ENCODE assay signal across 7 cellular contexts in genomic region chr3:52232279-52233107, GRCh38. TPM values are rescaled to one million over a fixed set of nuclear protein-coding genes. Genes with fewer than 3 reads are reported as not detected.
DNase-seq lines count a peak whose midpoint lies in the region; ATAC-seq and TF ChIP-seq lines count a peak whose summit lies in the region.
"Had no signal": no experiment of that assay in that cellular context is flagged by ENCODE, and none has a peak within 500 bp of the region (broad histone marks: within the 10 kb centered on the region; RNA-seq: fewer than 3 reads in every experiment).

No MANE protein-coding gene starts in this region.

- peaks cover 77% of the 10 kb centered on the region for H3K4me1 Mint-ChIP-seq in dendritic cell treated with granulocyte-macrophage colony-stimulating factor and Interleukin-4, amounts not matched to agents 40 ng/mL and 50 ng/mL, for 4 days (ENCODE audit: low read depth)
- no peaks in the 10 kb centered on the region for H3K4me1 Mint-ChIP-seq in type B pancreatic cell (ENCODE audit: unreplicated experiment)

- H3K4me3 Mint-ChIP-seq in dendritic cell treated with granulocyte-macrophage colony-stimulating factor and Interleukin-4, amounts not matched to agents 40 ng/mL and 50 ng/mL, for 4 days = no peak overlapping the region
- no peak overlapping the region for H3K4me3 Mint-ChIP-seq in type B pancreatic cell

- no peaks in the 10 kb centered on the region for H3K9me3 Mint-ChIP-seq in dendritic cell treated with granulocyte-macrophage colony-stimulating factor and Interleukin-4, amounts not matched to agents 40 ng/mL and 50 ng/mL, for 4 days
- H3K9me3 Mint-ChIP-seq in type B pancreatic cell = no peaks in the 10 kb centered on the region

- ATAC-seq in GM21381 (IDR thresholded peaks at IDR 0.05; ENCODE audit: unreplicated experiment) = no peak

- DNase-seq in stimulated activated CD4-positive, alpha-beta T cell treated with anti-CD3 and anti-CD28 coated beads, Interleukin-15, amount 100 ng/mL, for 24 hours = peak; percentile 52
- DNase-seq in stimulated activated CD4-positive, alpha-beta T cell treated with anti-CD3 and anti-CD28 coated beads, Interleukin-12 subunit alpha, Interleukin-12 subunit beta, amount 100 ng/mL, for 4 hours = no peak
- DNase-seq in type B pancreatic cell (ENCODE audit: extremely low spot score, unreplicated experiment) = no peak
- DNase-seq in activated CD4-positive, CD25-positive, alpha-beta regulatory T cell (lab: John Stamatoyannopoulos, UW) = no peak

- intact Hi-C loops in dendritic cell treated with granulocyte-macrophage colony-stimulating factor and Interleukin-4, amounts not matched to agents 40 ng/mL and 50 ng/mL, for 4 days (cut with micrococcal nuclease) = no loop called here

- H3K27ac Mint-ChIP-seq in dendritic cell treated with granulocyte-macrophage colony-stimulating factor and Interleukin-4, amounts not matched to agents 40 ng/mL and 50 ng/mL, for 4 days = peak overlapping the region; percentile 3
- no peak overlapping the region for H3K27ac Mint-ChIP-seq in type B pancreatic cell

- peaks cover 97% of the 10 kb centered on the region for H3K36me3 Mint-ChIP-seq in dendritic cell treated with granulocyte-macrophage colony-stimulating factor and Interleukin-4, amounts not matched to agents 40 ng/mL and 50 ng/mL, for 4 days (ENCODE audit: low read depth)
- H3K36me3 Mint-ChIP-seq in type B pancreatic cell = no peaks in the 10 kb centered on the region

- H3K27me3 Mint-ChIP-seq in dendritic cell treated with granulocyte-macrophage colony-stimulating factor and Interleukin-4, amounts not matched to agents 40 ng/mL and 50 ng/mL, for 4 days = no peaks in the 10 kb centered on the region
- H3K27me3 Mint-ChIP-seq in type B pancreatic cell = no peaks in the 10 kb centered on the region

- TF ChIP-seq CTCF in type B pancreatic cell (conservative IDR thresholded peaks at IDR 0.05) = peak; percentile 53

RNA-seq across cellular contexts. Expression of gene TWF2, which starts 6.5 kb away (rescaled TPM):
- 33.7 and 39.3 TPM in 2 replicates for total RNA-seq in type B pancreatic cell (ENCODE audit: low replicate concordance)

RNA-seq across cellular contexts. Expression of gene TLR9, which starts 7.0 kb away (rescaled TPM):
- total RNA-seq in type B pancreatic cell (ENCODE audit: low replicate concordance) = 0.22 TPM in 1 of 2 replicates, not detected in the other
- total RNA-seq: Caco-2 had no signal

RNA-seq across cellular contexts. Expression of gene PPM1M, which starts 13.1 kb away (rescaled TPM):
- total RNA-seq in type B pancreatic cell (ENCODE audit: low replicate concordance) = 5.2 and 8.0 TPM in 2 replicates

RNA-seq across cellular contexts. Expression of gene ALAS1, which starts 34.5 kb away (rescaled TPM):
- total RNA-seq in type B pancreatic cell (ENCODE audit: low replicate concordance) = 57.1 and 60.8 TPM in 2 replicates

RNA-seq across cellular contexts. Expression of gene WDR82, which starts 46.0 kb away (rescaled TPM):
- total RNA-seq in type B pancreatic cell (ENCODE audit: low replicate concordance) = 74.2 and 96.8 TPM in 2 replicates
